Comparison of ENCODE assay signal across 27 cellular contexts in the genomic region with DNA sequence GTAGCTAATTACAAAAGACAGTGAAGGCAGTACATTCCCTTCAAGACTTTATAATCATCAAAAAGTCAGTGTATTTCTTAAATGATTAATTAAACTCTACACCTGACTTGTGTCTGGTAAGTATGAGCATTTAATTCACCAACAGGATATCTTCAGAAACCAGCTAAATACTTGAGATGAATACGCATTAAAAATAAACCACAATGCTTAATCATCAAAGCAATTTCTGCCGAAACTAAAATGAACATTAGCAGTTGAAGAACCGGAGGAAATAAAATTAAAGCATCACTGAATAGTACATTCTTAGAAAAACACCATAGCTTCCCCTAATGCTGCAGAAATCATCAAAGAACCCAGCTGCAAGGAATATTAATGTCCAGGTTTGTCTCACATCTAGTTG. TPM values are rescaled to one million over a fixed set of nuclear protein-coding genes. Genes with fewer than 3 reads are reported as not detected.
"Had no signal": no experiment of that assay in that cellular context is flagged by ENCODE, and none has a peak within 500 bp of the region (broad histone marks: within the 10 kb centered on the region; RNA-seq: fewer than 3 reads in every experiment).

No MANE protein-coding gene starts in this region.

- H3K27ac Mint-ChIP-seq: activated CD4-positive, alpha-beta memory T cell treated with anti-CD3 and anti-CD28 coated beads, Interleukin-2, amount 10 ng/mL, durations not matched to agents 7 days and 5 days; activated CD4-positive, alpha-beta T cell treated with anti-CD3 and anti-CD28 coated beads, Interleukin-2, amount 10 ng/mL, durations not matched to agents 24 days and 14 days; activated naive CD8-positive, alpha-beta T cell treated with anti-CD3 and anti-CD28 coated beads, Interleukin-2, amount 50 U/mL, for 24 hours; activated T-helper 1 cell treated with anti-CD3 and anti-CD28 coated beads, Interleukin-12 subunit alpha, Interleukin-12 subunit beta, Interleukin-2, Interleukin-4 antibody, amounts not matched to agents 30 ng/mL and 10 ng/mL and 1 ng/mL, durations not matched to agents 14 hours and 24 hours and 36 hours; mesothelial cell of epicardium; naive thymus-derived CD8-positive, alpha-beta T cell; progenitor cell of endocrine pancreas; T-helper 2 cell treated with Interferon-gamma antibody and Interleukin-4, amounts not matched to agents 5 μg/mL and 100 μg/mL, for 36 hours had no signal

- H3K27me3 Mint-ChIP-seq: activated CD4-positive, alpha-beta memory T cell treated with anti-CD3 and anti-CD28 coated beads, Interleukin-2, amount 10 ng/mL, durations not matched to agents 7 days and 5 days; activated CD4-positive, alpha-beta T cell treated with anti-CD3 and anti-CD28 coated beads, Interleukin-2, amount 10 ng/mL, durations not matched to agents 24 days and 14 days; activated naive CD8-positive, alpha-beta T cell treated with anti-CD3 and anti-CD28 coated beads, Interleukin-2, amount 50 U/mL, for 24 hours; naive thymus-derived CD8-positive, alpha-beta T cell had no signal

- H3K27ac ChIP-seq: breast epithelium, coronary artery, heart left ventricle, sigmoid colon, testis, uterus, VCaP had no signal

- H3K36me3 Mint-ChIP-seq: mesothelial cell of epicardium; naive thymus-derived CD8-positive, alpha-beta T cell had no signal

- H3K4me3 ChIP-seq: breast epithelium, coronary artery, heart left ventricle, lung, sigmoid colon, testis, uterus had no signal

- DNase-seq: activated CD4-positive, alpha-beta memory T cell treated with anti-CD3 and anti-CD28 coated beads, Interleukin-2, amount 10 ng/mL, durations not matched to agents 7 days and 5 days; activated CD4-positive, alpha-beta T cell treated with anti-CD3 and anti-CD28 coated beads, Interleukin-2, amount 10 ng/mL, durations not matched to agents 24 days and 14 days; activated gamma-delta T cell; activated naive CD4-positive, alpha-beta T cell treated with anti-CD3 and anti-CD28 coated beads, Interleukin-2, amount 50 U/mL, for 16 hours; activated naive CD8-positive, alpha-beta T cell treated with anti-CD3 and anti-CD28 coated beads, Interleukin-2, amount 50 U/mL, for 24 hours; anterior cingulate cortex; heart left ventricle; islet precursor cell; naive thymus-derived CD8-positive, alpha-beta T cell; retina; sigmoid colon; stimulated activated CD4-positive, alpha-beta T cell treated with anti-CD3 and anti-CD28 coated beads, Interleukin-2, amount 100 ng/mL, for 48 hours; stimulated activated CD8-positive, alpha-beta memory T cell treated with anti-CD3 and anti-CD28 coated beads, Interleukin-4, amount 100 ng/mL, for 48 hours; stimulated activated naive CD4-positive, alpha-beta T cell; testis; trophoblast cell; uterus had no signal

- H3K27me3 ChIP-seq: breast epithelium, sigmoid colon, testis, uterus had no signal

- H3K4me3 Mint-ChIP-seq: activated CD4-positive, alpha-beta memory T cell treated with anti-CD3 and anti-CD28 coated beads, Interleukin-2, amount 10 ng/mL, durations not matched to agents 7 days and 5 days; activated CD4-positive, alpha-beta T cell treated with anti-CD3 and anti-CD28 coated beads, Interleukin-2, amount 10 ng/mL, durations not matched to agents 24 days and 14 days; activated naive CD8-positive, alpha-beta T cell treated with anti-CD3 and anti-CD28 coated beads, Interleukin-2, amount 50 U/mL, for 24 hours; activated T-helper 1 cell treated with anti-CD3 and anti-CD28 coated beads, Interleukin-12 subunit alpha, Interleukin-12 subunit beta, Interleukin-2, Interleukin-4 antibody, amounts not matched to agents 30 ng/mL and 10 ng/mL and 1 ng/mL, durations not matched to agents 14 hours and 24 hours and 36 hours; mesothelial cell of epicardium; naive thymus-derived CD8-positive, alpha-beta T cell; T-helper 2 cell treated with Interferon-gamma antibody and Interleukin-4, amounts not matched to agents 5 μg/mL and 100 μg/mL, for 36 hours had no signal

- ATAC-seq: activated CD4-positive, CD25-positive, alpha-beta regulatory T cell treated with anti-CD3 and anti-CD28 coated beads, Interleukin-2, amount 50 U/mL, for 24 hours; activated naive CD8-positive, alpha-beta T cell treated with anti-CD3 and anti-CD28 coated beads, Interleukin-2, amount 50 U/mL, for 24 hours; heart left ventricle; left lobe of liver; naive thymus-derived CD8-positive, alpha-beta T cell had no signal

- H3K9me3 ChIP-seq: breast epithelium, heart left ventricle, sigmoid colon, testis, uterus had no signal

- H3K4me1 ChIP-seq: breast epithelium, heart left ventricle, sigmoid colon, testis, uterus had no signal

- H3K4me1 Mint-ChIP-seq: activated CD4-positive, alpha-beta memory T cell treated with anti-CD3 and anti-CD28 coated beads, Interleukin-2, amount 10 ng/mL, durations not matched to agents 7 days and 5 days; activated CD4-positive, alpha-beta T cell treated with anti-CD3 and anti-CD28 coated beads, Interleukin-2, amount 10 ng/mL, durations not matched to agents 24 days and 14 days; activated naive CD8-positive, alpha-beta T cell treated with anti-CD3 and anti-CD28 coated beads, Interleukin-2, amount 50 U/mL, for 24 hours; naive thymus-derived CD8-positive, alpha-beta T cell had no signal

- H3K9me3 Mint-ChIP-seq: activated CD4-positive, alpha-beta memory T cell treated with anti-CD3 and anti-CD28 coated beads, Interleukin-2, amount 10 ng/mL, durations not matched to agents 7 days and 5 days; activated CD4-positive, alpha-beta T cell treated with anti-CD3 and anti-CD28 coated beads, Interleukin-2, amount 10 ng/mL, durations not matched to agents 24 days and 14 days; activated T-helper 1 cell treated with anti-CD3 and anti-CD28 coated beads, Interleukin-12 subunit alpha, Interleukin-12 subunit beta, Interleukin-2, Interleukin-4 antibody, amounts not matched to agents 30 ng/mL and 10 ng/mL and 1 ng/mL, durations not matched to agents 14 hours and 24 hours and 36 hours; mesothelial cell of epicardium; T-helper 2 cell treated with Interferon-gamma antibody and Interleukin-4, amounts not matched to agents 5 μg/mL and 100 μg/mL, for 36 hours had no signal

- H3K36me3 ChIP-seq: breast epithelium, heart left ventricle, sigmoid colon, uterus had no signal

RNA-seq across cellular contexts. Expression of gene SLC25A21, which starts 32.7 kb away (rescaled TPM):
- total RNA-seq: activated CD4-positive, alpha-beta memory T cell treated with anti-CD3 and anti-CD28 coated beads, Interleukin-2, amount 10 ng/mL, durations not matched to agents 7 days and 5 days; activated CD4-positive, alpha-beta T cell treated with anti-CD3 and anti-CD28 coated beads, Interleukin-2, amount 10 ng/mL, durations not matched to agents 24 days and 14 days; activated T-helper 1 cell treated with anti-CD3 and anti-CD28 coated beads, Interleukin-12 subunit alpha, Interleukin-12 subunit beta, Interleukin-2, Interleukin-4 antibody, amounts not matched to agents 30 ng/mL and 10 ng/mL and 1 ng/mL, durations not matched to agents 14 hours and 24 hours and 36 hours; naive thymus-derived CD8-positive, alpha-beta T cell had no signal
- polyA plus RNA-seq: naive thymus-derived CD8-positive, alpha-beta T cell had no signal

RNA-seq across cellular contexts. Expression of gene MIPOL1, which starts 58.0 kb away (rescaled TPM):
- total RNA-seq: activated CD4-positive, alpha-beta T cell treated with anti-CD3 and anti-CD28 coated beads, Interleukin-2, amount 10 ng/mL, durations not matched to agents 24 days and 14 days; activated T-helper 1 cell treated with anti-CD3 and anti-CD28 coated beads, Interleukin-12 subunit alpha, Interleukin-12 subunit beta, Interleukin-2, Interleukin-4 antibody, amounts not matched to agents 30 ng/mL and 10 ng/mL and 1 ng/mL, durations not matched to agents 14 hours and 24 hours and 36 hours; naive thymus-derived CD8-positive, alpha-beta T cell had no signal
- polyA plus RNA-seq: naive thymus-derived CD8-positive, alpha-beta T cell had no signal
